35 cellular contexts compared by ENCODE assay signal in the genomic region with DNA sequence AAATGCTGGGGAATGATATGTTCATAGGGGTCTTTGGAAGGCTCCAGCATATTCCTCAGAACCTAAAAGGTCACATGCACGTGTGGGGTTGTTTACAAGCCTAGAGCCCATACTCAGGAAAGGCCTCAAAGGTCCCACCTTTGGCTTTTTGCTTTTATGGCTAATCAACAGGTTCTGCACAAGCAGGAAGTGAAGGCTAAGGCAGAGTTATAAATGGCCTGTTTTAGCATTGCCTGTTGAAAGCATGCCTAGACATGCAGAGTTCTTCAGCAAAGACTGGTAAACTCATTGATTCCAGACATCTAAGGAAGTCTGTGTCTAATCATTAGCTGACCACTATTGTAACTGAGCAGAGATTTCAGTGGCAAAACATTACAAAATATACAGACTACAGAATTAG.
"Had no signal": no experiment of that assay in that cellular context is flagged by ENCODE, and none has a peak within 500 bp of the region (broad histone marks: within the 10 kb centered on the region; RNA-seq: fewer than 3 reads in every experiment).

No MANE protein-coding gene starts in this region.

- H3K27me3 Mint-ChIP-seq: activated naive CD4-positive, alpha-beta T cell treated with anti-CD3 and anti-CD28 coated beads, Interleukin-2, amount 50 U/mL, for 24 hours had no signal

- H3K9me3 ChIP-seq: Peyer's patch, SJSA1, SK-N-SH had no signal

- H3K4me1 ChIP-seq: body of pancreas, breast epithelium, Peyer's patch had no signal

- H3K4me3 ChIP-seq: ascending aorta, body of pancreas, breast epithelium, MG63, Peyer's patch, SJSA1 had no signal

- H3K4me2 ChIP-seq: KMS-11, SK-N-SH had no signal

- H3K36me3 ChIP-seq: ascending aorta, breast epithelium, MG63, Peyer's patch, SJSA1 had no signal

- H3K4me3 Mint-ChIP-seq: activated CD4-positive, alpha-beta T cell treated with anti-CD3 and anti-CD28 coated beads for 36 hours; activated CD4-positive, alpha-beta T cell treated with anti-CD3 and anti-CD28 coated beads, Interleukin-2, amount 10 ng/mL, durations not matched to agents 7 days and 5 days; activated CD8-positive, alpha-beta T cell treated with anti-CD3 and anti-CD28 coated beads, Interleukin-2, amount 10 ng/mL, durations not matched to agents 7 days and 5 days; activated naive CD4-positive, alpha-beta T cell treated with anti-CD3 and anti-CD28 coated beads, Interleukin-2, amount 50 U/mL, for 24 hours; activated naive CD8-positive, alpha-beta T cell treated with anti-CD3 and anti-CD28 coated beads, Interleukin-2, amount 10 ng/mL, durations not matched to agents 7 days and 5 days; activated T-cell treated with anti-CD3 and anti-CD28 coated beads, Interleukin-2, amount 50 U/mL, for 24 hours; T-helper 1 cell treated with Interleukin-12 subunit alpha and Interleukin-12 subunit beta and Interleukin-4 antibody, amounts not matched to agents 30 μg/mL and 1 μg/mL, for 36 hours; T-helper 2 cell treated with Interferon-gamma antibody and Interleukin-4, amounts not matched to agents 5 μg/mL and 100 μg/mL, for 36 hours; WTC11 had no signal

- H3K27ac ChIP-seq: ascending aorta, body of pancreas, breast epithelium, KMS-11, Peyer's patch, SJSA1 had no signal

- ATAC-seq: activated CD4-positive, alpha-beta T cell treated with anti-CD3 and anti-CD28 coated beads for 36 hours; activated CD4-positive, CD25-positive, alpha-beta regulatory T cell treated with anti-CD3 and anti-CD28 coated beads, Interleukin-2, amount 50 U/mL, for 24 hours; activated CD8-positive, alpha-beta T cell treated with anti-CD3 and anti-CD28 coated beads, Interleukin-2, amount 10 ng/mL, durations not matched to agents 7 days and 5 days; body of pancreas; PC-3; WTC11 had no signal

- H3K27ac Mint-ChIP-seq: activated CD4-positive, alpha-beta T cell treated with anti-CD3 and anti-CD28 coated beads for 36 hours; activated CD4-positive, alpha-beta T cell treated with anti-CD3 and anti-CD28 coated beads, Interleukin-2, amount 10 ng/mL, durations not matched to agents 7 days and 5 days; activated CD8-positive, alpha-beta T cell treated with anti-CD3 and anti-CD28 coated beads, Interleukin-2, amount 10 ng/mL, durations not matched to agents 7 days and 5 days; activated naive CD4-positive, alpha-beta T cell treated with anti-CD3 and anti-CD28 coated beads, Interleukin-2, amount 50 U/mL, for 24 hours; activated naive CD8-positive, alpha-beta T cell treated with anti-CD3 and anti-CD28 coated beads, Interleukin-2, amount 10 ng/mL, durations not matched to agents 7 days and 5 days; activated T-cell treated with anti-CD3 and anti-CD28 coated beads, Interleukin-2, amount 50 U/mL, for 24 hours; activated T-helper 2 cell treated with anti-CD3 and anti-CD28 coated beads, Interferon-gamma antibody, Interleukin-2, Interleukin-4, amounts not matched to agents 10 μg/mL and 5 μg/mL and 100 μg/mL, durations not matched to agents 14 hours and 24 hours and 36 hours; T-helper 1 cell treated with Interleukin-12 subunit alpha and Interleukin-12 subunit beta and Interleukin-4 antibody, amounts not matched to agents 30 μg/mL and 1 μg/mL, for 36 hours; T-helper 2 cell treated with Interferon-gamma antibody and Interleukin-4, amounts not matched to agents 5 μg/mL and 100 μg/mL, for 36 hours; WTC11 had no signal

- DNase-seq: activated CD4-positive, alpha-beta T cell treated with anti-CD3 and anti-CD28 coated beads for 36 hours; activated CD4-positive, alpha-beta T cell treated with anti-CD3 and anti-CD28 coated beads, Interleukin-2, amount 10 ng/mL, durations not matched to agents 7 days and 5 days; activated CD4-positive, alpha-beta T cell treated with anti-CD3 and anti-CD28 coated beads, Interleukin-2, amount 50 U/mL, for 48 hours; activated CD8-positive, alpha-beta T cell treated with anti-CD3 and anti-CD28 coated beads, Interleukin-2, amount 10 ng/mL, durations not matched to agents 7 days and 5 days; activated gamma-delta T cell; activated naive CD4-positive, alpha-beta T cell treated with Interleukin-2 at 50 U/mL for 16 hours; activated naive CD8-positive, alpha-beta T cell treated with anti-CD3 and anti-CD28 coated beads, Interleukin-2, amount 10 ng/mL, durations not matched to agents 7 days and 5 days; activated T-cell treated with anti-CD3 and anti-CD28 coated beads, Interleukin-2, amount 50 U/mL, for 24 hours; amygdala; body of pancreas; caudate nucleus; MG63; NCI-H1048; NCI-H1105 treated with DMSO at 0.1 percent for 48 hours; NCI-H1436 treated with DMSO at 0.1 percent for 48 hours; NCI-H1694 treated with DMSO at 0.1 percent for 48 hours; NCI-H2029; NCI-H345; NCI-H524 treated with DMSO at 0.1 percent for 48 hours; PC-3; Peyer's patch; RPMI8226; SHP77 treated with DMSO at 0.1 percent for 48 hours; SK-N-SH had no signal

- FAIRE-seq: TTC549 had no signal

- H3K27me3 ChIP-seq: ascending aorta, body of pancreas, breast epithelium, MG63, Peyer's patch, SJSA1 had no signal

- H3K9ac ChIP-seq: KMS-11, SK-N-SH had no signal
